In the genomic region with DNA sequence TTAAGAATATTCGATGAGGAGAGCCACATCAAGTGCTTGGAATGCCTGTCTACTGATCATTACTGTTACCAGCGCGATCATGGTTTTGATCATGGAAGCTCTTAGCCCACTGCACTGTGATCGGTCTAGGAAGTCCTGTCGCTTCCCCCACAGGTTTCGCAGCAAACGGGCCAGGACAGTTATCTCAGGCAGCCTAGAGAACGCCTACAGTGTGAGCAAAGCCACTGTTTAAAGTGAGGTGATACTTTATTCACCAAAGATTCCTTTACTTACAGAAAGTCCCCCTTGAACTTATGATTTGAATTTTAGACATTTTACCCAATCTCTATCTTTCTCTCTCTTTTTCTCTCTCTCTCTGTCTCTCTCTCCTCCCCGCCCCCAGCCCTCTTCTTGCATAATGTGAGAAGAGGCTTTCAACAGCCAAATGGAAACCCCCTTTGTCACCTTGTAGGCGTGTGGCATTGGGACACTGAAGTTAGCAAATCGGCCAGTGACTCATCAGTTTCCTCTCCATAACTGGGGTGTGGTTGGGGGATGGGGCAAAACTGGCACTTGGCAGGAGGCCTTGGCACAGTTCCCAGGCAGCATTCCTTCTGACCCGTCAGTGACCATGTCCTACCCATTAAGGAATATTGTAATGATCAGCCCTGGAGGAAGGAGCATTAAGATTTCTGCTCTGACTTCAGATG, we compare ENCODE assay signal across 8 cellular contexts.
A peak's percentile ranks its signal among the peaks of the same experiment; 100 is the strongest.
DNase-seq lines count a peak whose midpoint lies in the region; ATAC-seq and TF ChIP-seq lines count a peak whose summit lies in the region.

No MANE protein-coding gene starts in this region.

- peaks cover 0 to under 1% (median 0%) of the 10 kb centered on the region in 3 donors for H3K36me3 Mint-ChIP-seq in immature natural killer cell

- H3K27ac Mint-ChIP-seq in immature natural killer cell = peak overlapping the region; percentile 73 to 94 (median 87)

- no peak for TF ChIP-seq CTCF in astrocyte of the spinal cord (IDR thresholded peaks at IDR 0.05; ENCODE audit: low read depth, low read length)

- H3K4me1 Mint-ChIP-seq in immature natural killer cell = peaks cover 70 to 78% of the 10 kb centered on the region in 2 donors

- in situ Hi-C loops in astrocyte of the spinal cord (cut with HindIII; ENCODE audit: low sequenced_read_pairs) = no loop called here

- peaks cover 9 to 16% (median 11%) of the 10 kb centered on the region in 3 donors for H3K27me3 Mint-ChIP-seq in immature natural killer cell (ENCODE audit: low read depth in 3 of 3)

- no peaks in the 10 kb centered on the region for H3K9me3 Mint-ChIP-seq in immature natural killer cell

- DNase-seq in DMS153 treated with DMSO at 0.1 percent for 48 hours (lab: John Stamatoyannopoulos, UW; ENCODE audit: unreplicated experiment) (peak; percentile 13), HT1080 (ENCODE audit: low read depth) (peak; percentile 95), T-helper 9 cell (peak; percentile 57), astrocyte of the spinal cord (ENCODE audit: low read depth, low spot score) (peak; percentile 84), immature natural killer cell (peak; percentile 67 to 75 (median 71)), NCI-H2171 (lab: John Stamatoyannopoulos, UW) (no peak)
- DNase-seq in stimulated activated CD4-positive, alpha-beta T cell treated with anti-CD3 and anti-CD28 coated beads, Interleukin-1b, Interleukin-23, amount 100 ng/mL, for 24 hours (ENCODE audit: low read depth in 4 of 4, low spot score in 1 of 4) = peak; percentile 62 to 82 (median 76)

- no peak overlapping the region for H3K4me3 ChIP-seq in astrocyte of the spinal cord (ENCODE audit: low read depth, low read length)

- H3K4me3 Mint-ChIP-seq in immature natural killer cell = peak overlapping the region; percentile 64 to 82 (median 68)

- ATAC-seq in GM21390 (IDR thresholded peaks at IDR 0.05; ENCODE audit: unreplicated experiment) = peak; percentile 58
